Comparison of ENCODE assay signal across 25 cellular contexts in the genomic region with DNA sequence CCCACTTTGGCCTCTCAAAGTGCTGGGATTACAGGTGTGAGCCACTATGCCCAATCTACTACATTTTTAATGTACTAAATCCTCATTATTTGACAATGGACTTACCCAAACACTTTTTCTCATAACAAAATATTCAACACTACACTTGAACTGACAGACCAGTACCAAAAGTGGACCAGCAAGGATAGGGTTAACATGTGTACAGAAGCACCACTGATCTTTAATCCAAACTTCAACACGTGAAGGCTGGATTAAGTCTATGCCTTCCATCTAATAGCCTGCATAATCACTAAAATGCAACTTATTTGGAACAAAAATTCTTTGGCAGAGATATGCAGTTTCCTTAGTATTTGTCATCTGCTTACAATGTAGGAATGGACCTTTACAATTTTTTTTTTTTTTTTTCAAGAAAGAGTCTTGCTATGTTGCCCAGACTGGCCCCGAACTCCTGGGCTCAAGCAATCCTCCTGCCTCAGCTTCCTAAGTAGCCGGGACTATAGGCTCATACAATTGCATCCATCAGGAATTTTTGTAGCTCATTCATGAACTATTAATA.
DNase-seq lines count a peak whose midpoint lies in the region; ATAC-seq and TF ChIP-seq lines count a peak whose summit lies in the region.
"Had no signal": no experiment of that assay in that cellular context is flagged by ENCODE, and none has a peak within 500 bp of the region (broad histone marks: within the 10 kb centered on the region; RNA-seq: fewer than 3 reads in every experiment).

No MANE protein-coding gene starts in this region.

- H3K27ac Mint-ChIP-seq in activated CD4-positive, alpha-beta T cell treated with anti-CD3 and anti-CD28 coated beads for 36 hours, result no peak overlapping the region
- H3K27ac Mint-ChIP-seq: activated naive CD4-positive, alpha-beta T cell treated with anti-CD3 and anti-CD28 coated beads, Interleukin-2, amount 50 U/mL, for 24 hours; activated T-helper 2 cell treated with anti-CD3 and anti-CD28 coated beads, Interferon-gamma antibody, Interleukin-2, Interleukin-4, amounts not matched to agents 10 μg/mL and 5 μg/mL and 100 μg/mL, durations not matched to agents 14 hours and 24 hours and 36 hours; CD14-positive monocyte; WTC11 had no signal

- POLR2A ChIA-PET in activated CD4-positive, alpha-beta T cell treated with anti-CD3 and anti-CD28 coated beads for 36 hours (lab: Charles Lee), result no interaction called here

- no peaks in the 10 kb centered on the region for H3K36me3 ChIP-seq in GM23248 (ENCODE audit: low read depth)
- H3K36me3 ChIP-seq in tibial artery, result peaks cover 0 to 11% (median 6%) of the 10 kb centered on the region in 3 donors
- H3K36me3 ChIP-seq in tibial nerve, result peaks cover 0 to 13% (median 0%) of the 10 kb centered on the region in 3 donors

- H3K36me3 Mint-ChIP-seq in activated CD4-positive, alpha-beta T cell treated with anti-CD3 and anti-CD28 coated beads for 36 hours (ENCODE audit: low read depth), result peaks cover 22% of the 10 kb centered on the region

- no peak overlapping the region for H3K4me3 ChIP-seq in GM23248
- H3K4me3 ChIP-seq in cardiac fibroblast (replicated peaks in 1 of 2; ENCODE audit: low read depth in 2 of 2, low read length in 2 of 2), result no peak overlapping the region
- H3K4me3 ChIP-seq in fibroblast of the aortic adventitia (ENCODE audit: low read depth, low read length), result no peak overlapping the region
- H3K4me3 ChIP-seq in tibial artery, result no peak overlapping the region
- no peak overlapping the region for H3K4me3 ChIP-seq in tibial nerve
- H3K4me3 ChIP-seq: lung had no signal

- H3K9me3 ChIP-seq in GM23248 (ENCODE audit: low read depth), result no peaks in the 10 kb centered on the region
- H3K9me3 ChIP-seq in tibial artery, result no peaks in the 10 kb centered on the region
- no peaks in the 10 kb centered on the region for H3K9me3 ChIP-seq in tibial nerve

- no peak for TF ChIP-seq POLR2A in tibial nerve (IDR thresholded peaks at IDR 0.05)

- TF ChIP-seq EP300 in tibial nerve (IDR thresholded peaks at IDR 0.05), result no peak

- peaks cover 13% of the 10 kb centered on the region for H3F3A ChIP-seq in GM23248 (ENCODE audit: insufficient read depth)

- CTCF ChIA-PET in activated CD4-positive, alpha-beta T cell treated with anti-CD3 and anti-CD28 coated beads for 36 hours (lab: Charles Lee), result interaction anchor here (1.8 kb wide), 1 partner anchor 112 kb away, joined by 4 read pairs; no protein-coding TSS in a partner anchor

- H2AFZ ChIP-seq in GM23248, result no peak overlapping the region

- peaks cover 12% of the 10 kb centered on the region; the same call in 1 of the 2 replicates for H3K79me2 ChIP-seq in GM23248 (ENCODE audit: insufficient read depth)

- no peak for ATAC-seq in activated CD4-positive, alpha-beta T cell treated with anti-CD3 and anti-CD28 coated beads for 36 hours
- ATAC-seq: WTC11 had no signal

- no peaks in the 10 kb centered on the region for H3K27me3 ChIP-seq in GM23248 (replicated peaks; ENCODE audit: insufficient read depth)
- H3K27me3 ChIP-seq in tibial artery, result no peaks in the 10 kb centered on the region
- no peaks in the 10 kb centered on the region for H3K27me3 ChIP-seq in tibial nerve

- intact Hi-C loops in tibial artery (cut with DNase I; ENCODE audit: low total_unique reads), result loop anchor here (10.0 kb wide), 1 partner anchor 63 kb away; no protein-coding TSS in a partner anchor
- intact Hi-C loops in activated CD4-positive, alpha-beta T cell treated with anti-CD3 and anti-CD28 coated beads for 36 hours (cut with DNase I, micrococcal nuclease), result no loop called here

- H3K4me2 ChIP-seq in GM23248 (ENCODE audit: unreplicated experiment), result peak overlapping the region; percentile 37

- H3K9ac ChIP-seq in GM23248, result 0 out of 2 replicates have a peak overlapping the region, but pooled peaks have one; percentile 2

- H3K4me1 Mint-ChIP-seq in activated CD4-positive, alpha-beta T cell treated with anti-CD3 and anti-CD28 coated beads for 36 hours, result peaks cover 5% of the 10 kb centered on the region
- H3K4me1 Mint-ChIP-seq: CD14-positive monocyte had no signal

- no peaks in the 10 kb centered on the region for H3K9me3 Mint-ChIP-seq in activated CD4-positive, alpha-beta T cell treated with anti-CD3 and anti-CD28 coated beads for 36 hours (ENCODE audit: low read depth)
- H3K9me3 Mint-ChIP-seq: activated naive CD4-positive, alpha-beta T cell treated with anti-CD3 and anti-CD28 coated beads, Interleukin-2, amount 50 U/mL, for 24 hours; activated T-helper 2 cell treated with anti-CD3 and anti-CD28 coated beads, Interferon-gamma antibody, Interleukin-2, Interleukin-4, amounts not matched to agents 10 μg/mL and 5 μg/mL and 100 μg/mL, durations not matched to agents 14 hours and 24 hours and 36 hours; nephron; WTC11 had no signal

- WGBS in GM23248 (ENCODE audit: low coverage in 1 of 2, low lambda C conversion rate in 2 of 2, missing lambda C conversion rate in 2 of 2), 2 experiments, result 26% methylated on average over 3 of the region's 3 CpGs
- 51 to 56% methylated on average over 3 of the region's 3 CpGs for WGBS in tibial nerve, 2 donors

- H3K27ac ChIP-seq in GM23248 (no peak overlapping the region), tibial artery (peak overlapping the region; percentile 50 to 53), tibial nerve (no peak overlapping the region)

- no peaks in the 10 kb centered on the region for H4K20me1 ChIP-seq in GM23248 (ENCODE audit: insufficient read depth)

- peaks cover 19% of the 10 kb centered on the region for H3K4me1 ChIP-seq in GM23248 (ENCODE audit: insufficient read depth)
- H3K4me1 ChIP-seq in tibial artery, result peaks cover 0 to 25% (median 6%) of the 10 kb centered on the region in 4 donors
- H3K4me1 ChIP-seq in tibial nerve, result peaks cover 0 to 7% (median 0%) of the 10 kb centered on the region in 4 donors

- peaks cover 4% of the 10 kb centered on the region; the same call in 1 of the 2 replicates for H3K9me2 ChIP-seq in GM23248 (ENCODE audit: insufficient read depth)

- TF ChIP-seq CTCF in cardiac fibroblast (IDR thresholded peaks at IDR 0.05; ENCODE audit: low read depth, low read length), result no peak
- TF ChIP-seq CTCF in fibroblast of the aortic adventitia (IDR thresholded peaks at IDR 0.05; ENCODE audit: insufficient read depth, low read length), result no peak
- no peak for TF ChIP-seq CTCF in tibial artery (IDR thresholded peaks at IDR 0.05)
- TF ChIP-seq CTCF in tibial nerve (IDR thresholded peaks at IDR 0.05), result no peak

- in situ Hi-C loops in GM23248 (cut with MboI), result no loop called here

- DNase-seq in GM23248 (peak; percentile 69), cardiac fibroblast (ENCODE audit: low read depth in 2 of 2) (peak; percentile 52 to 62), fibroblast of the aortic adventitia (ENCODE audit: low read depth) (peak; percentile 68), tibial artery (no peak), tibial nerve (ENCODE audit: low spot score in 2 of 2) (no peak)
- no peak for DNase-seq in activated CD4-positive, alpha-beta T cell treated with anti-CD3 and anti-CD28 coated beads for 36 hours
- no peak for DNase-seq in activated CD8-positive, alpha-beta memory T cell treated with anti-CD3 and anti-CD28 coated beads for 24 hours
- DNase-seq: activated CD4-positive, alpha-beta T cell treated with anti-CD3 and anti-CD28 coated beads, Interleukin-2, amount 50 U/mL, for 4 hours; activated CD8-positive, alpha-beta memory T cell treated with anti-CD3 and anti-CD28 coated beads, Interleukin-2, amount 50 U/mL, for 48 hours; anterior cingulate cortex; central memory CD4-positive, alpha-beta T cell; foreskin fibroblast; head of caudate nucleus; NCI-H1092 treated with DMSO at 0.1 percent for 48 hours; NCI-H1930; NCI-H526 treated with DMSO at 0.1 percent for 48 hours; SIG-M5; small intestine; stimulated activated CD4-positive, alpha-beta T cell treated with anti-CD3 and anti-CD28 coated beads, Interleukin-2, amount 100 ng/mL, for 24 hours had no signal

- H3K4me3 Mint-ChIP-seq in activated CD4-positive, alpha-beta T cell treated with anti-CD3 and anti-CD28 coated beads for 36 hours, result no peak overlapping the region
- H3K4me3 Mint-ChIP-seq: activated naive CD4-positive, alpha-beta T cell treated with anti-CD3 and anti-CD28 coated beads, Interleukin-2, amount 50 U/mL, for 24 hours; nephron; WTC11 had no signal

- H3K27me3 Mint-ChIP-seq in activated CD4-positive, alpha-beta T cell treated with anti-CD3 and anti-CD28 coated beads for 36 hours, result no peaks in the 10 kb centered on the region
- H3K27me3 Mint-ChIP-seq: activated naive CD4-positive, alpha-beta T cell treated with anti-CD3 and anti-CD28 coated beads, Interleukin-2, amount 50 U/mL, for 24 hours had no signal

Comparison
In these comparisons a context has a peak if more than half of its experiments do, and no peak if none do; other contexts are left out.
1. DNase-seq: peak in GM23248 (single experiment), cardiac fibroblast (2 of 2) and fibroblast of the aortic adventitia (single experiment); none in tibial artery (0 of 2), activated CD4-positive, alpha-beta T cell treated with anti-CD3 and anti-CD28 coated beads for 36 hours (single experiment), tibial nerve (0 of 2) and activated CD8-positive, alpha-beta memory T cell treated with anti-CD3 and anti-CD28 coated beads for 24 hours (single experiment).
2. H3K27ac ChIP-seq: peak in tibial artery (2 of 2); none in GM23248 (single experiment) and tibial nerve (0 of 4).